26 cellular contexts compared by ENCODE assay signal in genomic region chr7:142615508-142615907, GRCh38.
DNase-seq lines count a peak whose midpoint lies in the region; ATAC-seq, FAIRE-seq and TF ChIP-seq lines count a peak whose summit lies in the region.
"Had no signal": no experiment of that assay in that cellular context is flagged by ENCODE, and none has a peak within 500 bp of the region (broad histone marks: within the 10 kb centered on the region; RNA-seq: fewer than 3 reads in every experiment).

No MANE protein-coding gene starts in this region.

- peak overlapping the region; percentile 67 for H3K4me3 Mint-ChIP-seq in activated CD4-positive, alpha-beta T cell treated with anti-CD3 and anti-CD28 coated beads for 36 hours
- H3K4me3 Mint-ChIP-seq in CD8-positive, alpha-beta T cell, result peak overlapping the region; percentile 66
- H3K4me3 Mint-ChIP-seq in activated T-helper 1 cell treated with anti-CD3 and anti-CD28 coated beads, Interleukin-12 subunit alpha, Interleukin-12 subunit beta, Interleukin-2, Interleukin-4 antibody, amounts not matched to agents 30 ng/mL and 10 ng/mL and 1 ng/mL, durations not matched to agents 14 hours and 24 hours and 36 hours, result peak overlapping the region; percentile 77
- H3K4me3 Mint-ChIP-seq in naive thymus-derived CD4-positive, alpha-beta T cell, result peak overlapping the region; percentile 63 to 86 (median 80)
- H3K4me3 Mint-ChIP-seq: GM23338 had no signal

- H3K27me3 Mint-ChIP-seq in activated CD4-positive, alpha-beta T cell treated with anti-CD3 and anti-CD28 coated beads for 36 hours, result no peaks in the 10 kb centered on the region
- H3K27me3 Mint-ChIP-seq in CD8-positive, alpha-beta T cell (ENCODE audit: low read depth), result peaks cover 2% of the 10 kb centered on the region
- peaks cover 17% of the 10 kb centered on the region for H3K27me3 Mint-ChIP-seq in activated T-helper 1 cell treated with anti-CD3 and anti-CD28 coated beads, Interleukin-12 subunit alpha, Interleukin-12 subunit beta, Interleukin-2, Interleukin-4 antibody, amounts not matched to agents 30 ng/mL and 10 ng/mL and 1 ng/mL, durations not matched to agents 14 hours and 24 hours and 36 hours (ENCODE audit: insufficient read depth)
- peaks cover 0 to 19% (median 4%) of the 10 kb centered on the region in 5 donors for H3K27me3 Mint-ChIP-seq in naive thymus-derived CD4-positive, alpha-beta T cell

- H3K36me3 ChIP-seq in CD8-positive, alpha-beta T cell (ENCODE audit: insufficient read depth, low read length), result no peaks in the 10 kb centered on the region
- no peaks in the 10 kb centered on the region for H3K36me3 ChIP-seq in naive thymus-derived CD4-positive, alpha-beta T cell (ENCODE audit: control insufficient read depth in 2 of 3, insufficient read depth in 3 of 3, low read length in 3 of 3)
- H3K36me3 ChIP-seq: adrenal gland, right lobe of liver, uterus had no signal

- CTCF ChIA-PET in activated CD4-positive, alpha-beta T cell treated with anti-CD3 and anti-CD28 coated beads for 36 hours (lab: Charles Lee), result interaction anchor here (0.8 to 2.1 kb wide), 3 partner anchors 11 to 57 kb away, joined by 4 to 11 read pairs (median 4); no protein-coding TSS in a partner anchor
- CTCF ChIA-PET in CD8-positive, alpha-beta T cell (lab: Charles Lee), result interaction anchor here (0.7 to 1.7 kb wide), 3 partner anchors 11 to 181 kb away, joined by 3 to 4 read pairs (median 4); no protein-coding TSS in a partner anchor
- CTCF ChIA-PET in naive thymus-derived CD4-positive, alpha-beta T cell (lab: Charles Lee), result interaction anchor here (1.0 kb wide), 1 partner anchor 28 kb away, joined by 3 read pairs; no protein-coding TSS in a partner anchor

- POLR2A ChIA-PET in activated CD4-positive, alpha-beta T cell treated with anti-CD3 and anti-CD28 coated beads for 36 hours (lab: Charles Lee), result no interaction called here
- POLR2A ChIA-PET in CD8-positive, alpha-beta T cell (lab: Charles Lee), result interaction anchor here (0.6 to 2.0 kb wide), 5 partner anchors 10 to 193 kb away, joined by 3 to 5 read pairs (median 4); no protein-coding TSS in a partner anchor
- POLR2A ChIA-PET in naive thymus-derived CD4-positive, alpha-beta T cell (lab: Charles Lee), result interaction anchor here (0.5 to 3.4 kb wide), 8 partner anchors 171 to 260 kb away, joined by 3 to 40 read pairs (median 4); no protein-coding TSS in a partner anchor

- H3K9me3 ChIP-seq in CD8-positive, alpha-beta T cell (ENCODE audit: low read length), result no peaks in the 10 kb centered on the region
- no peaks in the 10 kb centered on the region for H3K9me3 ChIP-seq in naive thymus-derived CD4-positive, alpha-beta T cell (ENCODE audit: control insufficient read depth in 2 of 3, low read length in 3 of 3)
- H3K9me3 ChIP-seq: adrenal gland, body of pancreas, right lobe of liver, SK-N-SH, uterus had no signal

- TF ChIP-seq CTCF in CD8-positive, alpha-beta T cell (IDR thresholded peaks at IDR 0.05), result no peak

- H3K27ac ChIP-seq in CD8-positive, alpha-beta T cell (ENCODE audit: low read depth, low read length), result no peak overlapping the region
- H3K27ac ChIP-seq in naive thymus-derived CD4-positive, alpha-beta T cell (ENCODE audit: low read depth, low read length), result peak overlapping the region; percentile 60
- H3K27ac ChIP-seq: adrenal gland, body of pancreas, HL-60, right lobe of liver, uterus, VCaP had no signal

- no peak for DNase-seq in activated CD4-positive, alpha-beta T cell treated with anti-CD3 and anti-CD28 coated beads for 36 hours
- DNase-seq in activated CD4-positive, alpha-beta T cell treated with anti-CD3 and anti-CD28 coated beads for 48 hours, result no peak
- DNase-seq in CD8-positive, alpha-beta T cell, result peak in 1 of 7 experiments; percentile 19
- no peak for DNase-seq in activated T-helper 1 cell treated with anti-CD3 and anti-CD28 coated beads, Interleukin-12 subunit alpha, Interleukin-12 subunit beta, Interleukin-2, Interleukin-4 antibody, amounts not matched to agents 30 ng/mL and 10 ng/mL and 1 ng/mL, durations not matched to agents 14 hours and 24 hours and 36 hours (ENCODE audit: low spot score)
- DNase-seq in naive thymus-derived CD4-positive, alpha-beta T cell, result no peak
- DNase-seq in NCI-H226 (no peak), RCC 7860 (ENCODE audit: low spot score) (no peak), left colon (no peak)
- DNase-seq: 8988T; adrenal gland; body of pancreas; cerebellar nuclear complex; hippocampal formation; Karpas-422; mesenchymal stem cell; MV-4-11; NCI-H1436 treated with DMSO at 0.1 percent for 48 hours; right lobe of liver; SK-N-SH; stimulated activated CD4-positive, alpha-beta T cell treated with anti-CD3 and anti-CD28 coated beads, Interleukin-12 subunit alpha, Interleukin-12 subunit beta, amount 100 ng/mL, for 4 hours; stimulated activated CD4-positive, alpha-beta T cell treated with anti-CD3 and anti-CD28 coated beads, Interleukin-4, amount 100 ng/mL, for 1 hour; uterus had no signal

- H3K4me3 ChIP-seq in CD8-positive, alpha-beta T cell (ENCODE audit: low read depth, low read length), result no peak overlapping the region
- no peak overlapping the region for H3K4me3 ChIP-seq in naive thymus-derived CD4-positive, alpha-beta T cell (ENCODE audit: low read length)
- H3K4me3 ChIP-seq: adrenal gland, body of pancreas, GM23338, right lobe of liver, uterus had no signal

- H3K36me3 Mint-ChIP-seq in activated CD4-positive, alpha-beta T cell treated with anti-CD3 and anti-CD28 coated beads for 36 hours (ENCODE audit: low read depth), result peaks cover 3% of the 10 kb centered on the region
- H3K36me3 Mint-ChIP-seq in CD8-positive, alpha-beta T cell, result no peaks in the 10 kb centered on the region
- H3K36me3 Mint-ChIP-seq in activated T-helper 1 cell treated with anti-CD3 and anti-CD28 coated beads, Interleukin-12 subunit alpha, Interleukin-12 subunit beta, Interleukin-2, Interleukin-4 antibody, amounts not matched to agents 30 ng/mL and 10 ng/mL and 1 ng/mL, durations not matched to agents 14 hours and 24 hours and 36 hours (ENCODE audit: low read depth), result no peaks in the 10 kb centered on the region
- H3K36me3 Mint-ChIP-seq in naive thymus-derived CD4-positive, alpha-beta T cell, result peaks cover 0 to 4% (median 0%) of the 10 kb centered on the region in 5 donors

- no peaks in the 10 kb centered on the region for H3K27me3 ChIP-seq in CD8-positive, alpha-beta T cell (ENCODE audit: insufficient read depth, low read length)
- H3K27me3 ChIP-seq in naive thymus-derived CD4-positive, alpha-beta T cell (ENCODE audit: control insufficient read depth in 2 of 2, insufficient read depth in 2 of 2, low read length in 2 of 2), result no peaks in the 10 kb centered on the region
- H3K27me3 ChIP-seq: adrenal gland, body of pancreas, right lobe of liver, uterus had no signal

- peak overlapping the region; percentile 80 for H3K27ac Mint-ChIP-seq in activated CD4-positive, alpha-beta T cell treated with anti-CD3 and anti-CD28 coated beads for 36 hours
- H3K27ac Mint-ChIP-seq in CD8-positive, alpha-beta T cell, result peak overlapping the region; percentile 80
- peak overlapping the region; percentile 71 for H3K27ac Mint-ChIP-seq in activated T-helper 1 cell treated with anti-CD3 and anti-CD28 coated beads, Interleukin-12 subunit alpha, Interleukin-12 subunit beta, Interleukin-2, Interleukin-4 antibody, amounts not matched to agents 30 ng/mL and 10 ng/mL and 1 ng/mL, durations not matched to agents 14 hours and 24 hours and 36 hours
- H3K27ac Mint-ChIP-seq in naive thymus-derived CD4-positive, alpha-beta T cell, result peak overlapping the region; percentile 13 to 91 (median 84)
- H3K27ac Mint-ChIP-seq: GM23338, progenitor cell of endocrine pancreas had no signal

- H3K4me1 ChIP-seq in CD8-positive, alpha-beta T cell (ENCODE audit: insufficient read depth, low read length), result no peaks in the 10 kb centered on the region
- no peaks in the 10 kb centered on the region for H3K4me1 ChIP-seq in naive thymus-derived CD4-positive, alpha-beta T cell (ENCODE audit: control insufficient read depth in 2 of 2, insufficient read depth in 2 of 2, low read length in 2 of 2)
- H3K4me1 ChIP-seq: right lobe of liver, uterus had no signal

- peaks cover 31% of the 10 kb centered on the region for H3K4me1 Mint-ChIP-seq in activated CD4-positive, alpha-beta T cell treated with anti-CD3 and anti-CD28 coated beads for 36 hours
- H3K4me1 Mint-ChIP-seq in CD8-positive, alpha-beta T cell (ENCODE audit: low read depth), result peaks cover 4% of the 10 kb centered on the region
- peaks cover 4% of the 10 kb centered on the region for H3K4me1 Mint-ChIP-seq in activated T-helper 1 cell treated with anti-CD3 and anti-CD28 coated beads, Interleukin-12 subunit alpha, Interleukin-12 subunit beta, Interleukin-2, Interleukin-4 antibody, amounts not matched to agents 30 ng/mL and 10 ng/mL and 1 ng/mL, durations not matched to agents 14 hours and 24 hours and 36 hours (ENCODE audit: low read depth)
- H3K4me1 Mint-ChIP-seq in naive thymus-derived CD4-positive, alpha-beta T cell, result peaks cover 0 to 35% (median 12%) of the 10 kb centered on the region in 7 donors

- intact Hi-C loops in activated CD4-positive, alpha-beta T cell treated with anti-CD3 and anti-CD28 coated beads for 36 hours (cut with DNase I, micrococcal nuclease), result no loop called here
- intact Hi-C loops in CD8-positive, alpha-beta T cell (cut with DNase I, micrococcal nuclease), result loop anchor here in 1 of 2 experiments (5.0 kb wide), 1 partner anchor 172 kb away; no protein-coding TSS in a partner anchor
- intact Hi-C loops in activated T-helper 1 cell treated with anti-CD3 and anti-CD28 coated beads, Interleukin-12 subunit alpha, Interleukin-12 subunit beta, Interleukin-2, Interleukin-4 antibody, amounts not matched to agents 30 ng/mL and 10 ng/mL and 1 ng/mL, durations not matched to agents 14 hours and 24 hours and 36 hours (cut with micrococcal nuclease), result no loop called here
- intact Hi-C loops in naive thymus-derived CD4-positive, alpha-beta T cell (cut with micrococcal nuclease), result loop anchor here (5.0 kb wide), 1 partner anchor 182 kb away; no protein-coding TSS in a partner anchor
- intact Hi-C loops in left colon (cut with DNase I, micrococcal nuclease), result no loop called here

- no peaks in the 10 kb centered on the region for H3K9me3 Mint-ChIP-seq in activated CD4-positive, alpha-beta T cell treated with anti-CD3 and anti-CD28 coated beads for 36 hours (ENCODE audit: low read depth)
- no peaks in the 10 kb centered on the region for H3K9me3 Mint-ChIP-seq in CD8-positive, alpha-beta T cell
- H3K9me3 Mint-ChIP-seq in activated T-helper 1 cell treated with anti-CD3 and anti-CD28 coated beads, Interleukin-12 subunit alpha, Interleukin-12 subunit beta, Interleukin-2, Interleukin-4 antibody, amounts not matched to agents 30 ng/mL and 10 ng/mL and 1 ng/mL, durations not matched to agents 14 hours and 24 hours and 36 hours, result no peaks in the 10 kb centered on the region
- no peaks in the 10 kb centered on the region for H3K9me3 Mint-ChIP-seq in naive thymus-derived CD4-positive, alpha-beta T cell
- H3K9me3 Mint-ChIP-seq: GM23338 had no signal

- ATAC-seq in activated CD4-positive, alpha-beta T cell treated with anti-CD3 and anti-CD28 coated beads for 36 hours, result peak; percentile 21
- no peak for ATAC-seq in CD8-positive, alpha-beta T cell
- ATAC-seq in naive thymus-derived CD4-positive, alpha-beta T cell, result no peak
- no peak for ATAC-seq in left colon
- ATAC-seq: body of pancreas, GM23338, right lobe of liver had no signal

- FAIRE-seq in RCC 7860 (lab: Jason Lieb, UNC), result no peak

Comparison
In these comparisons a context has a peak if more than half of its experiments do, and no peak if none do; other contexts are left out.
1. intact Hi-C loops: an anchor here in naive thymus-derived CD4-positive, alpha-beta T cell (5.0 kb wide); none called in activated CD4-positive, alpha-beta T cell treated with anti-CD3 and anti-CD28 coated beads for 36 hours, activated T-helper 1 cell treated with anti-CD3 and anti-CD28 coated beads, Interleukin-12 subunit alpha, Interleukin-12 subunit beta, Interleukin-2, Interleukin-4 antibody, amounts not matched to agents 30 ng/mL and 10 ng/mL and 1 ng/mL, durations not matched to agents 14 hours and 24 hours and 36 hours and left colon.